9 cellular contexts compared by ENCODE assay signal in the genomic region with DNA sequence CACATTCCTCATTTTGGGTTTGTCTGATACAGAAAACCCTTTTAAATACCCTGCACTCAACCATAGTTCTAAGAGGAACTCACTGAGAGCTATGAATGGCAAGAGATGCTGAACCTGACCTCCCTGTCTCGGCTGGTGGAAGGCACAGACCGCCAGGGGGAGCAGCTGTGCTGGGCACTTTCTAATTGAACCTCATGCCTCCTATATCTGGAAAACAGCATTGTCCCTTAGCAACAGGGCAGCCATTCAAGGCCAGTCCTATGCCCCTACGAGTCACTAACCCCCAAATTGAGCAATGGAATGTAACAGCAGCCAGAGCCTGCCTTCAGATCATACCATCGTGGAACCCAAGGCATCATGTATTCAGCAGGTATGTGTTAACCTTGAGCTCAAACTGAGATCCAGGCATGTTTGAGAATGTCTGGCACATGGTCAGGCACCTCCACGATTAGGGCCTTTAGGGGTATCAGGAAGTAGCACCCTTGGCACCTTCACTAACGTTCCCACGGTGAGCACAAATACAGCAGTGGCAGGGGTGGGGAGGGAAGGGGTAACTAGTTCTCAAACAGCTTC. TPM values are rescaled to one million over a fixed set of nuclear protein-coding genes. Genes with fewer than 3 reads are reported as not detected.
DNase-seq lines count a peak whose midpoint lies in the region; ATAC-seq, FAIRE-seq and TF ChIP-seq lines count a peak whose summit lies in the region.
"Had no signal": no experiment of that assay in that cellular context is flagged by ENCODE, and none has a peak within 500 bp of the region (broad histone marks: within the 10 kb centered on the region; RNA-seq: fewer than 3 reads in every experiment).

No MANE protein-coding gene starts in this region.

- ATAC-seq in HG03378 (IDR thresholded peaks at IDR 0.05; ENCODE audit: unreplicated experiment): peak; percentile 65
- no peak for ATAC-seq in activated CD8-positive, alpha-beta T cell treated with anti-CD3 and anti-CD28 coated beads, Interleukin-2, amount 10 ng/mL, durations not matched to agents 7 days and 5 days
- peak; percentile 51 for ATAC-seq in naive thymus-derived CD4-positive, alpha-beta T cell

- peaks cover 5% of the 10 kb centered on the region for H3K27me3 Mint-ChIP-seq in activated CD8-positive, alpha-beta T cell treated with anti-CD3 and anti-CD28 coated beads, Interleukin-2, amount 10 ng/mL, durations not matched to agents 7 days and 5 days (ENCODE audit: low read depth)
- no peaks in the 10 kb centered on the region for H3K27me3 Mint-ChIP-seq in naive thymus-derived CD4-positive, alpha-beta T cell

- no peak overlapping the region for H2AFZ ChIP-seq in endothelial cell of umbilical vein (ENCODE audit: low read depth, low read length)

- H4K20me1 ChIP-seq in endothelial cell of umbilical vein (replicated peaks; ENCODE audit: control insufficient read depth, extremely low read depth, insufficient read depth, low read length): no peaks in the 10 kb centered on the region

- peak; percentile 98 for FAIRE-seq in endothelial cell of umbilical vein (lab: Jason Lieb, UNC)

- TF ChIP-seq EP300 in suprapubic skin (IDR thresholded peaks at IDR 0.05): no peak

- H3K36me3 Mint-ChIP-seq in activated CD8-positive, alpha-beta T cell treated with anti-CD3 and anti-CD28 coated beads, Interleukin-2, amount 10 ng/mL, durations not matched to agents 7 days and 5 days (ENCODE audit: low read depth): no peaks in the 10 kb centered on the region
- H3K36me3 Mint-ChIP-seq in naive thymus-derived CD4-positive, alpha-beta T cell: peaks cover 0 to 5% (median 0%) of the 10 kb centered on the region in 5 donors

- H3K4me3 Mint-ChIP-seq in activated CD8-positive, alpha-beta T cell treated with anti-CD3 and anti-CD28 coated beads, Interleukin-2, amount 10 ng/mL, durations not matched to agents 7 days and 5 days: no peak overlapping the region
- peak overlapping the region in 2 of 10 donors; percentile 26 to 37 for H3K4me3 Mint-ChIP-seq in naive thymus-derived CD4-positive, alpha-beta T cell

- H3K9ac ChIP-seq in endothelial cell of umbilical vein (replicated peaks; ENCODE audit: extremely low read depth, insufficient read depth, low read length): no peak overlapping the region

- CTCF ChIA-PET in activated CD8-positive, alpha-beta T cell treated with anti-CD3 and anti-CD28 coated beads, Interleukin-2, amount 10 ng/mL, durations not matched to agents 7 days and 5 days (lab: Charles Lee): interaction anchor here (0.7 to 2.8 kb wide), 12 partner anchors 11 to 695 kb away, joined by 3 to 78 read pairs (median 4); partner anchors contain the start of gene CLCN5
- CTCF ChIA-PET in endothelial cell of umbilical vein (lab: Charles Lee): interaction anchor here (0.7 to 2.0 kb wide), 30 partner anchors 8 to 1253 kb away, joined by 3 to 27 read pairs (median 4); partner anchors contain the start of genes CCNB3 and CLCN5
- CTCF ChIA-PET in naive thymus-derived CD4-positive, alpha-beta T cell (lab: Charles Lee): interaction anchor here (1.1 to 2.2 kb wide), 3 partner anchors 34 to 38 kb away, joined by 5 to 11 read pairs (median 6); partner anchors contain the start of gene CLCN5

- BruUV-seq in endothelial cell of umbilical vein (replicated peaks; lab: Mats Ljungman, UMichigan): no TSS peak

- intact Hi-C loops in endothelial cell of umbilical vein (cut with micrococcal nuclease): loop anchor here (1.0 to 5.0 kb wide), 4 partner anchors 38 to 698 kb away; partner anchors contain the start of genes CCNB3 and CLCN5
- intact Hi-C loops in naive thymus-derived CD4-positive, alpha-beta T cell (cut with micrococcal nuclease): loop anchor here (1.0 to 10.0 kb wide), 3 partner anchors 35 to 700 kb away; no protein-coding TSS in a partner anchor

- TF ChIP-seq CTCF in endothelial cell of umbilical vein (IDR thresholded peaks at IDR 0.05; ENCODE audit: extremely low read depth in 1 of 2, insufficient read depth in 1 of 2, low read depth in 1 of 2, low read length in 2 of 2) (peak; percentile 59 to 76), suprapubic skin (IDR thresholded peaks at IDR 0.05) (peak; percentile 23 to 56)

- no peaks in the 10 kb centered on the region for H3K27me3 ChIP-seq in endothelial cell of umbilical vein (ENCODE audit: control insufficient read depth in 2 of 2, insufficient read depth in 2 of 2, low read length in 2 of 2)
- no peaks in the 10 kb centered on the region for H3K27me3 ChIP-seq in naive thymus-derived CD4-positive, alpha-beta T cell (ENCODE audit: control insufficient read depth in 2 of 2, insufficient read depth in 2 of 2, low read length in 2 of 2)
- no peaks in the 10 kb centered on the region for H3K27me3 ChIP-seq in suprapubic skin

- DNase-seq in NK-92 treated with Interleukin-12 subunit alpha and Interleukin-12 subunit beta, amount 100 ng/mL, for 24 hours (lab: John Stamatoyannopoulos, UW): peak; percentile 5
- no peak for DNase-seq in NK-92 (lab: John Stamatoyannopoulos, UW; ENCODE audit: unreplicated experiment)
- DNase-seq in NCI-H82 (lab: John Stamatoyannopoulos, UW): peak; percentile 78
- peak; percentile 68 for DNase-seq in activated CD8-positive, alpha-beta T cell treated with anti-CD3 and anti-CD28 coated beads, Interleukin-2, amount 10 ng/mL, durations not matched to agents 7 days and 5 days
- DNase-seq in endothelial cell of umbilical vein (ENCODE audit: low read depth, low spot score): peak; percentile 47
- DNase-seq in naive thymus-derived CD4-positive, alpha-beta T cell: peak; percentile 11 to 53 (median 38)
- no peak for DNase-seq in suprapubic skin (ENCODE audit: low spot score in 2 of 2)

- no peak overlapping the region for H3K27ac ChIP-seq in endothelial cell of umbilical vein (ENCODE audit: insufficient read depth, low read depth, low read length)
- H3K27ac ChIP-seq in naive thymus-derived CD4-positive, alpha-beta T cell (ENCODE audit: low read depth, low read length): no peak overlapping the region
- H3K27ac ChIP-seq in suprapubic skin: no peak overlapping the region

- no peaks in the 10 kb centered on the region for H3K9me3 ChIP-seq in endothelial cell of umbilical vein (replicated peaks; ENCODE audit: control insufficient read depth, insufficient read depth, low read length)
- H3K9me3 ChIP-seq in naive thymus-derived CD4-positive, alpha-beta T cell (ENCODE audit: control insufficient read depth in 2 of 3, low read length in 3 of 3): no peaks in the 10 kb centered on the region
- no peaks in the 10 kb centered on the region for H3K9me3 ChIP-seq in suprapubic skin

- dilution Hi-C loops in endothelial cell of umbilical vein (cut with MboI; ENCODE audit: extremely low pct_ligation_motif_present, low sequenced_read_pairs): no loop called here

- H3K4me2 ChIP-seq in endothelial cell of umbilical vein (ENCODE audit: insufficient read depth, low read length): no peak overlapping the region

- WGBS in suprapubic skin: 33% methylated on average over 7 of the region's 7 CpGs

- H3K79me2 ChIP-seq in endothelial cell of umbilical vein (ENCODE audit: control insufficient read depth, insufficient read depth, low read length): no peaks in the 10 kb centered on the region

- no peaks in the 10 kb centered on the region for H3K9me1 ChIP-seq in endothelial cell of umbilical vein (replicated peaks; ENCODE audit: control insufficient read depth, extremely low read depth, insufficient read depth, low read length)

- peaks cover 6% of the 10 kb centered on the region for H3K4me1 Mint-ChIP-seq in activated CD8-positive, alpha-beta T cell treated with anti-CD3 and anti-CD28 coated beads, Interleukin-2, amount 10 ng/mL, durations not matched to agents 7 days and 5 days (ENCODE audit: low read depth)
- H3K4me1 Mint-ChIP-seq in naive thymus-derived CD4-positive, alpha-beta T cell: peaks cover 7 to 38% (median 30%) of the 10 kb centered on the region in 7 donors

- H3K4me3 ChIP-seq in endothelial cell of umbilical vein (replicated peaks in 1 of 3; ENCODE audit: insufficient read depth in 1 of 3, low read depth in 1 of 3, low read length in 3 of 3) (no peak overlapping the region), suprapubic skin (no peak overlapping the region)
- H3K4me3 ChIP-seq in naive thymus-derived CD4-positive, alpha-beta T cell (ENCODE audit: low read length): no peak overlapping the region

- H3K9me3 Mint-ChIP-seq in activated CD8-positive, alpha-beta T cell treated with anti-CD3 and anti-CD28 coated beads, Interleukin-2, amount 10 ng/mL, durations not matched to agents 7 days and 5 days (ENCODE audit: insufficient read depth): no peaks in the 10 kb centered on the region
- no peaks in the 10 kb centered on the region for H3K9me3 Mint-ChIP-seq in naive thymus-derived CD4-positive, alpha-beta T cell

- no peak overlapping the region for H3K27ac Mint-ChIP-seq in activated CD8-positive, alpha-beta T cell treated with anti-CD3 and anti-CD28 coated beads, Interleukin-2, amount 10 ng/mL, durations not matched to agents 7 days and 5 days
- peak overlapping the region in 1 of 9 donors; percentile 72 for H3K27ac Mint-ChIP-seq in naive thymus-derived CD4-positive, alpha-beta T cell

- H3K36me3 ChIP-seq in endothelial cell of umbilical vein (ENCODE audit: control insufficient read depth in 2 of 2, extremely low read depth in 1 of 2, insufficient read depth in 2 of 2, low read length in 2 of 2) (no peaks in the 10 kb centered on the region), suprapubic skin (no peaks in the 10 kb centered on the region)
- H3K36me3 ChIP-seq in naive thymus-derived CD4-positive, alpha-beta T cell (ENCODE audit: control insufficient read depth in 2 of 3, insufficient read depth in 3 of 3, low read length in 3 of 3): no peaks in the 10 kb centered on the region

- H3K4me1 ChIP-seq in endothelial cell of umbilical vein (ENCODE audit: control insufficient read depth, extremely low read depth, insufficient read depth, low read length) (peaks cover 5% of the 10 kb centered on the region), suprapubic skin (peaks cover 13% of the 10 kb centered on the region)
- H3K4me1 ChIP-seq in naive thymus-derived CD4-positive, alpha-beta T cell (ENCODE audit: control insufficient read depth in 2 of 2, insufficient read depth in 2 of 2, low read length in 2 of 2): peaks cover 10 to 15% of the 10 kb centered on the region in 2 donors

- POLR2A ChIA-PET in activated CD8-positive, alpha-beta T cell treated with anti-CD3 and anti-CD28 coated beads, Interleukin-2, amount 10 ng/mL, durations not matched to agents 7 days and 5 days (lab: Charles Lee): no interaction called here
- POLR2A ChIA-PET in endothelial cell of umbilical vein (lab: Charles Lee): interaction anchor here (0.6 kb wide), 1 partner anchor 1530 kb away, joined by 3 read pairs; no protein-coding TSS in a partner anchor
- POLR2A ChIA-PET in naive thymus-derived CD4-positive, alpha-beta T cell (lab: Charles Lee): no interaction called here

- TF ChIP-seq POLR2A in endothelial cell of umbilical vein (IDR thresholded peaks at IDR 0.05; ENCODE audit: low read depth, low read length) (no peak), suprapubic skin (IDR thresholded peaks at IDR 0.05) (no peak)

RNA-seq across cellular contexts. Expression of gene USP27X, which starts 5.1 kb away (rescaled TPM):
- total RNA-seq in activated CD8-positive, alpha-beta T cell treated with anti-CD3 and anti-CD28 coated beads, Interleukin-2, amount 10 ng/mL, durations not matched to agents 7 days and 5 days: 1 to 10 TPM; 1.4 to 1.5 TPM
- total RNA-seq in endothelial cell of umbilical vein (2.3 and 3.0 TPM in 2 replicates), suprapubic skin (1 to 10 TPM; 2.4 to 4.8 (median 3.3) TPM)
- polyA plus RNA-seq in endothelial cell of umbilical vein: 2.2 and 2.4 TPM in 2 replicates
- 2.6 and 2.8 TPM in 2 replicates for polyA plus RNA-seq in endothelial cell of umbilical vein (2011; cell fraction: cytosol; rRNA removed)
- 0.98 and 1.3 TPM in 2 replicates for polyA plus RNA-seq in endothelial cell of umbilical vein (2011; cell fraction: nucleus; rRNA removed)
- polyA plus RNA-seq in endothelial cell of umbilical vein (2012): 2.9 and 3.3 TPM in 2 replicates
- 5.5 and 7.4 TPM in 2 replicates for polyA minus RNA-seq in endothelial cell of umbilical vein
- 0.31 TPM for polyA minus RNA-seq in endothelial cell of umbilical vein (2011; cell fraction: cytosol; rRNA and poly(A)+ RNA removed)
- 1.7 and 2.7 TPM in 2 replicates for polyA minus RNA-seq in endothelial cell of umbilical vein (2011; cell fraction: nucleus; rRNA and poly(A)+ RNA removed)
- 1 to 10 TPM; 1.8 to 9.4 (median 3.8) TPM for total RNA-seq in naive thymus-derived CD4-positive, alpha-beta T cell
- polyA plus RNA-seq in naive thymus-derived CD4-positive, alpha-beta T cell: 1 to 10 TPM in 1 of 2 donors, under 1 TPM in 1; 0.97 to 1.2 TPM

RNA-seq across cellular contexts. Expression of gene CLCN5, which starts 38.0 kb away (rescaled TPM):
- 1 to 10 TPM; 4.0 TPM for total RNA-seq in activated CD8-positive, alpha-beta T cell treated with anti-CD3 and anti-CD28 coated beads, Interleukin-2, amount 10 ng/mL, durations not matched to agents 7 days and 5 days
- total RNA-seq in endothelial cell of umbilical vein: 12.9 TPM in 2 replicates
- 2.7 and 3.1 TPM in 2 replicates for polyA plus RNA-seq in endothelial cell of umbilical vein
- polyA plus RNA-seq in endothelial cell of umbilical vein (2011; cell fraction: cytosol; rRNA removed): 1.7 and 1.8 TPM in 2 replicates
- 6.6 and 6.8 TPM in 2 replicates for polyA plus RNA-seq in endothelial cell of umbilical vein (2011; cell fraction: nucleus; rRNA removed)
- 5.8 and 6.2 TPM in 2 replicates for polyA plus RNA-seq in endothelial cell of umbilical vein (2012)
- 21.9 and 24.1 TPM in 2 replicates for polyA minus RNA-seq in endothelial cell of umbilical vein
- 7.9 TPM for polyA minus RNA-seq in endothelial cell of umbilical vein (2011; cell fraction: cytosol; rRNA and poly(A)+ RNA removed)
- 13.4 and 19.4 TPM in 2 replicates for polyA minus RNA-seq in endothelial cell of umbilical vein (2011; cell fraction: nucleus; rRNA and poly(A)+ RNA removed)
- total RNA-seq in naive thymus-derived CD4-positive, alpha-beta T cell: 1 to 10 TPM; 2.8 to 3.9 (median 3.8) TPM
- polyA plus RNA-seq in naive thymus-derived CD4-positive, alpha-beta T cell: 1 to 10 TPM in 1 of 2 donors, under 1 TPM in 1; 0.50 to 1.3 TPM
- total RNA-seq in suprapubic skin: 10 to 100 TPM in 3 of 4 donors, 1 to 10 TPM in 1; 6.9 to 24.1 (median 11.5) TPM

RNA-seq across cellular contexts. Expression of gene PAGE4, which starts 55.3 kb away (rescaled TPM):
- not detected for total RNA-seq in activated CD8-positive, alpha-beta T cell treated with anti-CD3 and anti-CD28 coated beads, Interleukin-2, amount 10 ng/mL, durations not matched to agents 7 days and 5 days
- total RNA-seq in endothelial cell of umbilical vein: not detected in 2 replicates
- polyA plus RNA-seq in endothelial cell of umbilical vein: not detected in 2 replicates
- not detected in 2 replicates for polyA plus RNA-seq in endothelial cell of umbilical vein (2011; cell fraction: cytosol; rRNA removed)
- polyA plus RNA-seq in endothelial cell of umbilical vein (2011; cell fraction: nucleus; rRNA removed): not detected in 2 replicates
- polyA plus RNA-seq in endothelial cell of umbilical vein (2012): not detected in 2 replicates
- polyA minus RNA-seq in endothelial cell of umbilical vein: not detected in 2 replicates
- not detected for polyA minus RNA-seq in endothelial cell of umbilical vein (2011; cell fraction: cytosol; rRNA and poly(A)+ RNA removed)
- polyA minus RNA-seq in endothelial cell of umbilical vein (2011; cell fraction: nucleus; rRNA and poly(A)+ RNA removed): not detected in 2 replicates
- total RNA-seq in naive thymus-derived CD4-positive, alpha-beta T cell: not detected
- polyA plus RNA-seq in naive thymus-derived CD4-positive, alpha-beta T cell: not detected
- total RNA-seq in suprapubic skin: not detected
- total RNA-seq: mononuclear cell had no signal

Comparison
In these comparisons a context has a peak if more than half of its experiments do, and no peak if none do; other contexts are left out.
1. DNase-seq: peak in NK-92 treated with Interleukin-12 subunit alpha and Interleukin-12 subunit beta, amount 100 ng/mL, for 24 hours (single experiment), NCI-H82 (single experiment), activated CD8-positive, alpha-beta T cell treated with anti-CD3 and anti-CD28 coated beads, Interleukin-2, amount 10 ng/mL, durations not matched to agents 7 days and 5 days (single experiment), endothelial cell of umbilical vein (single experiment) and naive thymus-derived CD4-positive, alpha-beta T cell (9 of 9); none in NK-92 (single experiment) and suprapubic skin (0 of 2).